In genomic region chr4:21780158-21780557, GRCh38 we compare ENCODE assay signal across 31 cellular contexts.
DNase-seq lines count a peak whose midpoint lies in the region; ATAC-seq and TF ChIP-seq lines count a peak whose summit lies in the region.
"Had no signal": no experiment of that assay in that cellular context is flagged by ENCODE, and none has a peak within 500 bp of the region (broad histone marks: within the 10 kb centered on the region; RNA-seq: fewer than 3 reads in every experiment).

No MANE protein-coding gene starts in this region.

- peaks cover 28% of the 10 kb centered on the region for H3K4me1 Mint-ChIP-seq in Calu3 (ENCODE audit: low read depth, unreplicated experiment)
- H3K4me1 Mint-ChIP-seq in stimulated activated naive B cell treated with anti-CD40 and anti-IgM and Interleukin-4, amounts not matched to agents 10 μg/mL and 1 μg/mL and 100 μg/mL, for 72 hours, result no peaks in the 10 kb centered on the region
- H3K4me1 Mint-ChIP-seq: activated B cell treated with CpG ODN at 0.5 μM for 24 hours; B cell; CD8-positive, alpha-beta memory T cell; naive B cell had no signal

- no peaks in the 10 kb centered on the region for H3K9me3 ChIP-seq in SK-N-SH
- H3K9me3 ChIP-seq: A549, heart left ventricle, upper lobe of right lung had no signal

- H3K27ac Mint-ChIP-seq in Calu3 (ENCODE audit: unreplicated experiment), result peak overlapping the region; percentile 56
- no peak overlapping the region for H3K27ac Mint-ChIP-seq in stimulated activated naive B cell treated with anti-CD40 and anti-IgM and Interleukin-4, amounts not matched to agents 10 μg/mL and 1 μg/mL and 100 μg/mL, for 72 hours
- H3K27ac Mint-ChIP-seq: activated B cell treated with CpG ODN at 0.5 μM for 24 hours; activated naive CD4-positive, alpha-beta T cell treated with anti-CD3 and anti-CD28 coated beads, Interleukin-2, amount 50 U/mL, for 72 hours; B cell; CD8-positive, alpha-beta memory T cell; naive B cell had no signal

- H3K27ac ChIP-seq in SK-N-SH (ENCODE audit: low read depth in 2 of 2, low read length in 1 of 2) (no peak overlapping the region), foreskin keratinocyte (no peak overlapping the region)
- H3K27ac ChIP-seq: A549, dorsolateral prefrontal cortex, heart left ventricle, upper lobe of right lung had no signal

- no peak overlapping the region for H3K4me3 Mint-ChIP-seq in Calu3 (ENCODE audit: low read depth, unreplicated experiment)
- no peak overlapping the region for H3K4me3 Mint-ChIP-seq in stimulated activated naive B cell treated with anti-CD40 and anti-IgM and Interleukin-4, amounts not matched to agents 10 μg/mL and 1 μg/mL and 100 μg/mL, for 72 hours
- H3K4me3 Mint-ChIP-seq: activated B cell treated with CpG ODN at 0.5 μM for 24 hours; B cell; CD8-positive, alpha-beta memory T cell; naive B cell had no signal

- no peaks in the 10 kb centered on the region for H3K9me2 ChIP-seq in SK-N-SH

- ATAC-seq in foreskin keratinocyte, result peak; percentile 80
- no peak for ATAC-seq in stimulated activated naive B cell treated with anti-CD40 and anti-IgM and Interleukin-4, amounts not matched to agents 10 μg/mL and 1 μg/mL and 100 μg/mL, for 72 hours (replicated peaks)
- ATAC-seq: A549; activated naive CD4-positive, alpha-beta T cell treated with anti-CD3 and anti-CD28 coated beads, Interleukin-2, amount 50 U/mL, for 72 hours; heart left ventricle; left colon; upper lobe of right lung had no signal

- no peaks in the 10 kb centered on the region for H3K4me1 ChIP-seq in SK-N-SH (ENCODE audit: control insufficient read depth in 1 of 2, insufficient read depth in 2 of 2, low read depth in 1 of 2, low read length in 1 of 2)
- H3K4me1 ChIP-seq in foreskin keratinocyte, result no peaks in the 10 kb centered on the region
- H3K4me1 ChIP-seq: A549, heart left ventricle, upper lobe of right lung had no signal

- no TSS peak for BruUV-seq in Calu3 (replicated peaks; lab: Mats Ljungman, UMichigan)

- DNase-seq in Calu3, result peak; percentile 26
- peak; percentile 57 for DNase-seq in HS-27A (ENCODE audit: low read depth)
- no peak for DNase-seq in SK-N-SH
- peak in 1 of 2 donors; percentile 55 for DNase-seq in foreskin keratinocyte
- no peak for DNase-seq in COLO668 (lab: John Stamatoyannopoulos, UW; ENCODE audit: unreplicated experiment)
- DNase-seq in stimulated activated naive B cell treated with anti-CD40 and anti-IgM and Interleukin-4, amounts not matched to agents 10 μg/mL and 1 μg/mL and 100 μg/mL, for 72 hours, result no peak
- no peak for DNase-seq in NCI-H2081 treated with DMSO at 0.1 percent for 48 hours (lab: John Stamatoyannopoulos, UW)
- DNase-seq in HT-29 (ENCODE audit: low spot score), result no peak
- DNase-seq: activated B cell treated with CpG ODN at 0.5 μM for 24 hours; activated CD4-positive, alpha-beta T cell treated with anti-CD3 and anti-CD28 coated beads, Interleukin-2, amount 50 U/mL, for 48 hours; activated CD8-positive, alpha-beta memory T cell treated with anti-CD3 and anti-CD28 coated beads, Interleukin-2, amount 50 U/mL, for 4 hours; aorta; CD8-positive, alpha-beta memory T cell; central memory CD4-positive, alpha-beta T cell; dorsolateral prefrontal cortex; heart left ventricle; KG1; left colon; mesendoderm; naive B cell; NCI-H1694 treated with DMSO at 0.1 percent for 48 hours; NCI-H2227 treated with DMSO at 0.1 percent for 48 hours; NCI-H748 treated with DMSO at 0.1 percent for 48 hours; small intestine; stimulated activated CD4-positive, alpha-beta T cell treated with anti-CD3 and anti-CD28 coated beads, Interleukin-2, amount 100 ng/mL, for 24 hours; substantia nigra; T1000; upper lobe of right lung had no signal

- H3K27me3 ChIP-seq in SK-N-SH (ENCODE audit: insufficient read depth), result no peaks in the 10 kb centered on the region; the same call in 1 of the 2 replicates
- H3K27me3 ChIP-seq in foreskin keratinocyte, result no peaks in the 10 kb centered on the region
- H3K27me3 ChIP-seq: dorsolateral prefrontal cortex had no signal

- no peaks in the 10 kb centered on the region for H3F3A ChIP-seq in SK-N-SH (replicated peaks; ENCODE audit: insufficient read depth)

- TF ChIP-seq CTCF in Calu3 (IDR thresholded peaks at IDR 0.05; ENCODE audit: unreplicated experiment), result no peak
- no peak for TF ChIP-seq CTCF in SK-N-SH (IDR thresholded peaks at IDR 0.05)
- TF ChIP-seq CTCF in foreskin keratinocyte (conservative IDR thresholded peaks at IDR 0.05), result no peak

- no peaks in the 10 kb centered on the region for H3K36me3 ChIP-seq in SK-N-SH (replicated peaks in 1 of 2; ENCODE audit: control insufficient read depth in 1 of 2, insufficient read depth in 2 of 2, low read length in 1 of 2)
- H3K36me3 ChIP-seq: heart left ventricle, upper lobe of right lung had no signal

- no peaks in the 10 kb centered on the region for H3K36me3 Mint-ChIP-seq in Calu3 (ENCODE audit: insufficient read depth, unreplicated experiment)
- H3K36me3 Mint-ChIP-seq in stimulated activated naive B cell treated with anti-CD40 and anti-IgM and Interleukin-4, amounts not matched to agents 10 μg/mL and 1 μg/mL and 100 μg/mL, for 72 hours, result no peaks in the 10 kb centered on the region
- H3K36me3 Mint-ChIP-seq: activated naive CD4-positive, alpha-beta T cell treated with anti-CD3 and anti-CD28 coated beads, Interleukin-2, amount 50 U/mL, for 72 hours; CD8-positive, alpha-beta memory T cell; naive B cell had no signal

- POLR2A ChIA-PET in SK-N-SH (lab: Yijun Ruan, JAX), result no interaction called here

- CTCF ChIA-PET in Calu3 (lab: Charles Lee), result no interaction called here
- CTCF ChIA-PET in SK-N-SH (lab: Yijun Ruan, JAX), result interaction anchor here (3.0 kb wide), 1 partner anchor 9 kb away, joined by 35 read pairs; no protein-coding TSS in a partner anchor

- no peak for TF ChIP-seq EP300 in SK-N-SH (IDR thresholded peaks at IDR 0.05; ENCODE audit: borderline replicate concordance in 1 of 2, low read depth in 1 of 2, low read length in 1 of 2)

- no peaks in the 10 kb centered on the region for H3K27me3 Mint-ChIP-seq in Calu3 (ENCODE audit: unreplicated experiment)
- H3K27me3 Mint-ChIP-seq in stimulated activated naive B cell treated with anti-CD40 and anti-IgM and Interleukin-4, amounts not matched to agents 10 μg/mL and 1 μg/mL and 100 μg/mL, for 72 hours, result no peaks in the 10 kb centered on the region
- H3K27me3 Mint-ChIP-seq: activated B cell treated with CpG ODN at 0.5 μM for 24 hours, B cell had no signal

- no peak overlapping the region for H3K9ac ChIP-seq in SK-N-SH

- TF ChIP-seq RAD21 in SK-N-SH (IDR thresholded peaks at IDR 0.05; ENCODE audit: low read length), result no peak

- no peaks in the 10 kb centered on the region for H3K79me2 ChIP-seq in SK-N-SH (ENCODE audit: insufficient read depth)

- no peak overlapping the region; the same call in 1 of the 2 replicates for H3K4me2 ChIP-seq in SK-N-SH
- H3K4me2 ChIP-seq: A549 had no signal

- H3K4me3 ChIP-seq in SK-N-SH (ENCODE audit: low read depth in 2 of 2, low read length in 1 of 2), result no peak overlapping the region
- H3K4me3 ChIP-seq: A549, dorsolateral prefrontal cortex, heart left ventricle, upper lobe of right lung had no signal

- H2AFZ ChIP-seq in SK-N-SH (ENCODE audit: low read depth), result no peak overlapping the region

- intact Hi-C loops in Calu3 (cut with micrococcal nuclease; ENCODE audit: unreplicated experiment), result no loop called here

- H4K20me1 ChIP-seq in SK-N-SH (ENCODE audit: insufficient read depth), result no peaks in the 10 kb centered on the region

- peaks cover 4% of the 10 kb centered on the region for H3K9me3 Mint-ChIP-seq in Calu3 (ENCODE audit: low read depth, unreplicated experiment)
- H3K9me3 Mint-ChIP-seq in stimulated activated naive B cell treated with anti-CD40 and anti-IgM and Interleukin-4, amounts not matched to agents 10 μg/mL and 1 μg/mL and 100 μg/mL, for 72 hours, result peaks cover 3% of the 10 kb centered on the region in 2 donors
- H3K9me3 Mint-ChIP-seq: activated B cell treated with CpG ODN at 0.5 μM for 24 hours had no signal

TF ChIP-seq in SK-N-SH, 30 proteins besides CTCF, POLR2A, EP300 and RAD21:
- TF ChIP-seq TCF12 (IDR thresholded peaks at IDR 0.05), result peak; percentile 52; the same call in 1 of the 2 replicates
- no peak for TF ChIP-seq SIN3A (IDR thresholded peaks at IDR 0.05; ENCODE audit: borderline replicate concordance, low read depth, low read length)
TF ChIP-seq in SK-N-SH: peak in this region for 1.

Comparison
In these comparisons a context has a peak if more than half of its experiments do, and no peak if none do; other contexts are left out.
1. DNase-seq: peak in Calu3 (single experiment) and HS-27A (single experiment); none in SK-N-SH (single experiment), COLO668 (single experiment), stimulated activated naive B cell treated with anti-CD40 and anti-IgM and Interleukin-4, amounts not matched to agents 10 μg/mL and 1 μg/mL and 100 μg/mL, for 72 hours (single experiment), NCI-H2081 treated with DMSO at 0.1 percent for 48 hours (single experiment) and HT-29 (single experiment).